ENCODE assay signal across 23 cellular contexts in the genomic region with DNA sequence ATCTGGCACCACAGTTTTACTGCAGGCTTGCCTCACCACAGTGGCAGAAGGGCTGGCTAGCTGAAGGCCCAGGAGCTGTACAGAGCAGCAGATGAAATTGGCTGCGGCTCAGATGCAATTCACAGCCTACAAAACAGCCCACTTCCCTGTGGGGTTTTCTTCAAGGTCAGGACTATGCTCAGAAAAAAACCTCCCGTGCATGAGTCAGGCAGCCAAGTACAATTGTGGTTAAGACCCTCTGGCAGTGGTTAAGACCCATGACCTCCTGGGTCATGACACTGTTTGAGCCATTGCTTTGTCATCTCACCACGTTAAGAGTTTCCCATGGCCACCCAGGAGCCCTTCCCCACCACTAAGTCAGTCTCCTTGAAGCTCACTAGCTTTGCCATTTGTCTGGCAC.
DNase-seq lines count a peak whose midpoint lies in the region; ATAC-seq and TF ChIP-seq lines count a peak whose summit lies in the region.
"Had no signal": no experiment of that assay in that cellular context is flagged by ENCODE, and none has a peak within 500 bp of the region (broad histone marks: within the 10 kb centered on the region; RNA-seq: fewer than 3 reads in every experiment).

No MANE protein-coding gene starts in this region.

- in situ Hi-C loops in brain microvascular endothelial cell (cut with HindIII; ENCODE audit: low pct_ligation_motif_present, low sequenced_read_pairs), result no loop called here

- no peaks in the 10 kb centered on the region for H3K4me1 Mint-ChIP-seq in activated T-cell treated with anti-CD3 and anti-CD28 coated beads, Interleukin-2, amount 50 U/mL, for 72 hours (ENCODE audit: low read depth)
- H3K4me1 Mint-ChIP-seq in stimulated activated naive CD8-positive, alpha-beta T cell treated with anti-CD3 and anti-CD28 coated beads, Interleukin-15, amount 100 ng/mL, for 72 hours, result no peaks in the 10 kb centered on the region
- H3K4me1 Mint-ChIP-seq: memory B cell; naive thymus-derived CD4-positive, alpha-beta T cell had no signal

- H3K4me1 ChIP-seq in ascending aorta (no peaks in the 10 kb centered on the region), gastroesophageal sphincter (no peaks in the 10 kb centered on the region)
- H3K4me1 ChIP-seq: A549, BLaER1, gastrocnemius medialis had no signal

- H3K9me3 Mint-ChIP-seq in activated T-cell treated with anti-CD3 and anti-CD28 coated beads, Interleukin-2, amount 50 U/mL, for 72 hours, result no peaks in the 10 kb centered on the region
- H3K9me3 Mint-ChIP-seq in stimulated activated naive CD8-positive, alpha-beta T cell treated with anti-CD3 and anti-CD28 coated beads, Interleukin-15, amount 100 ng/mL, for 72 hours, result no peaks in the 10 kb centered on the region
- H3K9me3 Mint-ChIP-seq: memory B cell; naive thymus-derived CD4-positive, alpha-beta T cell had no signal

- H3K27ac ChIP-seq in brain microvascular endothelial cell (no peak overlapping the region), ascending aorta (no peak overlapping the region), gastroesophageal sphincter (no peak overlapping the region)
- H3K27ac ChIP-seq: A549, BLaER1, gastrocnemius medialis, ovary had no signal

- no peak overlapping the region for H3K4me3 Mint-ChIP-seq in activated T-cell treated with anti-CD3 and anti-CD28 coated beads, Interleukin-2, amount 50 U/mL, for 72 hours
- no peak overlapping the region for H3K4me3 Mint-ChIP-seq in stimulated activated naive CD8-positive, alpha-beta T cell treated with anti-CD3 and anti-CD28 coated beads, Interleukin-15, amount 100 ng/mL, for 72 hours
- H3K4me3 Mint-ChIP-seq: memory B cell; naive thymus-derived CD4-positive, alpha-beta T cell had no signal

- no peak for DNase-seq in activated T-cell treated with anti-CD3 and anti-CD28 coated beads, Interleukin-2, amount 50 U/mL, for 72 hours
- no peak for DNase-seq in activated T-cell treated with anti-CD3 and anti-CD28 coated beads, Interleukin-2, amount 50 U/mL, for 48 hours
- DNase-seq in NCI-H1694 (lab: John Stamatoyannopoulos, UW), result peak; percentile 20
- peak; percentile 32 for DNase-seq in brain microvascular endothelial cell
- no peak for DNase-seq in stimulated activated naive CD8-positive, alpha-beta T cell treated with anti-CD3 and anti-CD28 coated beads, Interleukin-15, amount 100 ng/mL, for 72 hours
- DNase-seq in ascending aorta (ENCODE audit: low spot score in 2 of 2), result no peak
- DNase-seq: activated gamma-delta T cell; gastrocnemius medialis; GOT3; Karpas-422; naive thymus-derived CD4-positive, alpha-beta T cell; NCI-H1436 treated with DMSO at 0.1 percent for 48 hours; NCI-H526 treated with DMSO at 0.1 percent for 48 hours; ovary; right cardiac atrium; SIG-M5; stimulated activated CD8-positive, alpha-beta memory T cell treated with anti-CD3 and anti-CD28 coated beads, Interleukin-4, amount 100 ng/mL, for 48 hours; T-helper 1 cell had no signal

- TF ChIP-seq EP300 in gastroesophageal sphincter (IDR thresholded peaks at IDR 0.05), result no peak

- no peaks in the 10 kb centered on the region for H3K36me3 ChIP-seq in brain microvascular endothelial cell (replicated peaks)
- H3K36me3 ChIP-seq in ascending aorta, result no peaks in the 10 kb centered on the region
- no peaks in the 10 kb centered on the region for H3K36me3 ChIP-seq in gastroesophageal sphincter
- H3K36me3 ChIP-seq: BLaER1, gastrocnemius medialis, ovary had no signal

- no peaks in the 10 kb centered on the region for H3K9me3 ChIP-seq in ascending aorta
- no peaks in the 10 kb centered on the region for H3K9me3 ChIP-seq in gastroesophageal sphincter
- H3K9me3 ChIP-seq: A549, BLaER1, gastrocnemius medialis, ovary had no signal

- peaks cover 1% of the 10 kb centered on the region for H3K27me3 Mint-ChIP-seq in activated T-cell treated with anti-CD3 and anti-CD28 coated beads, Interleukin-2, amount 50 U/mL, for 72 hours (ENCODE audit: low read depth)
- H3K27me3 Mint-ChIP-seq in stimulated activated naive CD8-positive, alpha-beta T cell treated with anti-CD3 and anti-CD28 coated beads, Interleukin-15, amount 100 ng/mL, for 72 hours, result peaks cover 6% of the 10 kb centered on the region

- no peak for TF ChIP-seq POLR2A in gastroesophageal sphincter (IDR thresholded peaks at IDR 0.05)

- intact Hi-C loops in ascending aorta (cut with DNase I), result no loop called here

- ATAC-seq in activated T-cell treated with anti-CD3 and anti-CD28 coated beads, Interleukin-2, amount 50 U/mL, for 72 hours (replicated peaks in 1 of 2), result peak; percentile 44 to 53
- ATAC-seq in stimulated activated naive CD8-positive, alpha-beta T cell treated with anti-CD3 and anti-CD28 coated beads, Interleukin-15, amount 100 ng/mL, for 72 hours, result peak; percentile 45
- no peak for ATAC-seq in HG03108 (IDR thresholded peaks at IDR 0.05; ENCODE audit: unreplicated experiment)
- ATAC-seq in gastroesophageal sphincter, result no peak
- ATAC-seq: A549; gastrocnemius medialis; naive thymus-derived CD4-positive, alpha-beta T cell; right cardiac atrium had no signal

- H3K36me3 Mint-ChIP-seq in activated T-cell treated with anti-CD3 and anti-CD28 coated beads, Interleukin-2, amount 50 U/mL, for 72 hours (ENCODE audit: insufficient read depth in 2 of 2), result no peaks in the 10 kb centered on the region
- H3K36me3 Mint-ChIP-seq: memory B cell; naive thymus-derived CD4-positive, alpha-beta T cell had no signal

- H3K4me3 ChIP-seq in brain microvascular endothelial cell (ENCODE audit: low read depth, low read length), result no peak overlapping the region
- H3K4me3 ChIP-seq in ascending aorta, result no peak overlapping the region
- H3K4me3 ChIP-seq in gastroesophageal sphincter, result no peak overlapping the region
- H3K4me3 ChIP-seq: A549, BLaER1, gastrocnemius medialis, ovary had no signal

- no peak overlapping the region for H3K27ac Mint-ChIP-seq in activated T-cell treated with anti-CD3 and anti-CD28 coated beads, Interleukin-2, amount 50 U/mL, for 72 hours
- H3K27ac Mint-ChIP-seq in stimulated activated naive CD8-positive, alpha-beta T cell treated with anti-CD3 and anti-CD28 coated beads, Interleukin-15, amount 100 ng/mL, for 72 hours, result no peak overlapping the region
- H3K27ac Mint-ChIP-seq: memory B cell; naive thymus-derived CD4-positive, alpha-beta T cell had no signal

- TF ChIP-seq CTCF in brain microvascular endothelial cell (IDR thresholded peaks at IDR 0.05; ENCODE audit: low read depth, low read length, missing control alignments) (no peak), ascending aorta (IDR thresholded peaks at IDR 0.05) (no peak), gastroesophageal sphincter (IDR thresholded peaks at IDR 0.05) (no peak)

- H3K27me3 ChIP-seq in brain microvascular endothelial cell (replicated peaks), result no peaks in the 10 kb centered on the region
- no peaks in the 10 kb centered on the region for H3K27me3 ChIP-seq in ascending aorta
- H3K27me3 ChIP-seq in gastroesophageal sphincter, result no peaks in the 10 kb centered on the region
- H3K27me3 ChIP-seq: BLaER1, gastrocnemius medialis, ovary had no signal

- 52 to 60% methylated on average over 1 to 3 of the region's 3 CpGs for WGBS in gastroesophageal sphincter (ENCODE audit: low coverage in 1 of 2), 2 donors

Comparison
In these comparisons a context has a peak if more than half of its experiments do, and no peak if none do; other contexts are left out.
1. ATAC-seq: peak in activated T-cell treated with anti-CD3 and anti-CD28 coated beads, Interleukin-2, amount 50 U/mL, for 72 hours (2 of 2) and stimulated activated naive CD8-positive, alpha-beta T cell treated with anti-CD3 and anti-CD28 coated beads, Interleukin-15, amount 100 ng/mL, for 72 hours (single experiment); none in HG03108 (single experiment) and gastroesophageal sphincter (single experiment).
2. DNase-seq: peak in NCI-H1694 (single experiment) and brain microvascular endothelial cell (single experiment); none in activated T-cell treated with anti-CD3 and anti-CD28 coated beads, Interleukin-2, amount 50 U/mL, for 72 hours (0 of 2), activated T-cell treated with anti-CD3 and anti-CD28 coated beads, Interleukin-2, amount 50 U/mL, for 48 hours (0 of 2), stimulated activated naive CD8-positive, alpha-beta T cell treated with anti-CD3 and anti-CD28 coated beads, Interleukin-15, amount 100 ng/mL, for 72 hours (0 of 2) and ascending aorta (0 of 2).